Comparison of ENCODE assay signal across 9 cellular contexts in the genomic region with DNA sequence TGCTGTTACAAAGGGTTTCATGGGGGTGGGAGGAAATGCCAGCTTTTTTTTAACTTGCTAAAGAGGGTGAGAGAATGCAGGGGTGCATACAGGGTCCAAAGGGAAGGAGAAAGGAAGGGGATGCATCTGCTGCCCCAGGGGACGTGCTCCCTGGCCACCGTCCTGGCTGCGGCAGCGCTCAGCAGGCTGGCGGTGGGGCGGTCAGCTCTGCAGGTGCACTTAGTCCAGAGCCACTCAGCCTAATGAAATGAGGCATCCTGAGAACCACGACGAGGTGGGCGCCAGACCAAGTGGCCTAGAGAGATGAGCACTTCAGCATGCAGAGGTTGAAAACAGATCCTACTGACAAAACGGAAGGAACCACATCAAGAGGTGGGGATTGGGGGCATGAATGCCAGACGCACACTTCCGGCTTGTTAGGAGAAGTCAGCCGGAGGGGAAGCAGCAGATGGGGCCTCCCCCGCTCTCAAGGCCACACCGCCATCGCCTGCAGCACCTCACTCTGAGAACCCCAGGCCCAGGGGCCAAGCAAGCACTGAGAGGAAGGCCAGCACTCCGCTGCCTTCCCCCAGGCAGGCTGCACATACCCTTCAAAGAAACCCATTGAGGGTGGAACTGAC.
A peak's percentile ranks its signal among the peaks of the same experiment; 100 is the strongest.
DNase-seq lines count a peak whose midpoint lies in the region; ATAC-seq and TF ChIP-seq lines count a peak whose summit lies in the region.
"Had no signal": no experiment of that assay in that cellular context is flagged by ENCODE, and none has a peak within 500 bp of the region (broad histone marks: within the 10 kb centered on the region; RNA-seq: fewer than 3 reads in every experiment).

No MANE protein-coding gene starts in this region.

- H3K9me3 Mint-ChIP-seq in T-helper 2 cell treated with Interferon-gamma antibody and Interleukin-4, amounts not matched to agents 5 μg/mL and 100 μg/mL, for 36 hours, result no peaks in the 10 kb centered on the region
- H3K9me3 Mint-ChIP-seq in stimulated activated naive CD8-positive, alpha-beta T cell treated with anti-CD3 and anti-CD28 coated beads, Interleukin-15, amount 100 ng/mL, for 72 hours, result no peaks in the 10 kb centered on the region
- H3K9me3 Mint-ChIP-seq: nephron had no signal

- H3K4me1 ChIP-seq in left lung, result peaks cover 0 to 6% of the 10 kb centered on the region in 2 donors

- peaks cover 0 to 34% of the 10 kb centered on the region in 2 donors for H3K36me3 ChIP-seq in left lung

- intact Hi-C loops in left lung (cut with DNase I), result no loop called here

- H3K27me3 Mint-ChIP-seq in T-helper 2 cell treated with Interferon-gamma antibody and Interleukin-4, amounts not matched to agents 5 μg/mL and 100 μg/mL, for 36 hours (ENCODE audit: low read depth), result no peaks in the 10 kb centered on the region
- H3K27me3 Mint-ChIP-seq in stimulated activated naive CD8-positive, alpha-beta T cell treated with anti-CD3 and anti-CD28 coated beads, Interleukin-15, amount 100 ng/mL, for 72 hours, result no peaks in the 10 kb centered on the region

- peak; percentile 27 for ATAC-seq in left lung
- ATAC-seq in stimulated activated naive CD8-positive, alpha-beta T cell treated with anti-CD3 and anti-CD28 coated beads, Interleukin-15, amount 100 ng/mL, for 72 hours, result peak; percentile 89
- no peak for ATAC-seq in HG03039 (IDR thresholded peaks at IDR 0.05; ENCODE audit: unreplicated experiment)

- peaks cover 2% of the 10 kb centered on the region for H3K4me1 Mint-ChIP-seq in T-helper 2 cell treated with Interferon-gamma antibody and Interleukin-4, amounts not matched to agents 5 μg/mL and 100 μg/mL, for 36 hours (ENCODE audit: low read depth)
- peaks cover 14% of the 10 kb centered on the region for H3K4me1 Mint-ChIP-seq in stimulated activated naive CD8-positive, alpha-beta T cell treated with anti-CD3 and anti-CD28 coated beads, Interleukin-15, amount 100 ng/mL, for 72 hours

- peaks cover 3% of the 10 kb centered on the region for H3K36me3 Mint-ChIP-seq in T-helper 2 cell treated with Interferon-gamma antibody and Interleukin-4, amounts not matched to agents 5 μg/mL and 100 μg/mL, for 36 hours (ENCODE audit: low read depth)

- H3K27me3 ChIP-seq in left lung, result no peaks in the 10 kb centered on the region

- H3K27ac ChIP-seq in left lung, result no peak overlapping the region

- no peak overlapping the region for H3K4me3 Mint-ChIP-seq in T-helper 2 cell treated with Interferon-gamma antibody and Interleukin-4, amounts not matched to agents 5 μg/mL and 100 μg/mL, for 36 hours
- peak overlapping the region; percentile 84 to 87 for H3K4me3 Mint-ChIP-seq in stimulated activated naive CD8-positive, alpha-beta T cell treated with anti-CD3 and anti-CD28 coated beads, Interleukin-15, amount 100 ng/mL, for 72 hours
- H3K4me3 Mint-ChIP-seq: nephron had no signal

- H3K27ac Mint-ChIP-seq in T-helper 2 cell treated with Interferon-gamma antibody and Interleukin-4, amounts not matched to agents 5 μg/mL and 100 μg/mL, for 36 hours, result no peak overlapping the region
- peak overlapping the region; percentile 95 to 98 for H3K27ac Mint-ChIP-seq in stimulated activated naive CD8-positive, alpha-beta T cell treated with anti-CD3 and anti-CD28 coated beads, Interleukin-15, amount 100 ng/mL, for 72 hours

- DNase-seq in T-helper 2 cell (peak in 3 of 5 experiments; percentile 8 to 59 (median 26)), left lung (peak in 1 of 2 donors; percentile 59), NCI-H1436 treated with DMSO at 0.1 percent for 48 hours (lab: John Stamatoyannopoulos, UW) (no peak), NCI-H774 (lab: John Stamatoyannopoulos, UW) (no peak)
- no peak for DNase-seq in T-helper 2 cell treated with Interferon-gamma antibody and Interleukin-4, amounts not matched to agents 5 μg/mL and 100 μg/mL, for 36 hours (ENCODE audit: low spot score)
- DNase-seq in activated CD4-positive, alpha-beta T cell treated with anti-CD3 and anti-CD28 coated beads, Interleukin-2, amount 50 U/mL, for 4 hours, result peak; percentile 26 to 29
- DNase-seq in stimulated activated naive CD8-positive, alpha-beta T cell treated with anti-CD3 and anti-CD28 coated beads, Interleukin-15, amount 100 ng/mL, for 72 hours, result peak; percentile 64 to 78

- H3K9me3 ChIP-seq in left lung, result no peaks in the 10 kb centered on the region

- H3K4me3 ChIP-seq in left lung, result no peak overlapping the region

- TF ChIP-seq CTCF in left lung (IDR thresholded peaks at IDR 0.05), result no peak

Comparison
In these comparisons a context has a peak if more than half of its experiments do, and no peak if none do; other contexts are left out.
1. DNase-seq: peak in T-helper 2 cell (3 of 5), activated CD4-positive, alpha-beta T cell treated with anti-CD3 and anti-CD28 coated beads, Interleukin-2, amount 50 U/mL, for 4 hours (2 of 2) and stimulated activated naive CD8-positive, alpha-beta T cell treated with anti-CD3 and anti-CD28 coated beads, Interleukin-15, amount 100 ng/mL, for 72 hours (2 of 2); none in T-helper 2 cell treated with Interferon-gamma antibody and Interleukin-4, amounts not matched to agents 5 μg/mL and 100 μg/mL, for 36 hours (single experiment), NCI-H1436 treated with DMSO at 0.1 percent for 48 hours (single experiment) and NCI-H774 (single experiment).